Comparison of ENCODE assay signal across 1 cellular context in the genomic region with DNA sequence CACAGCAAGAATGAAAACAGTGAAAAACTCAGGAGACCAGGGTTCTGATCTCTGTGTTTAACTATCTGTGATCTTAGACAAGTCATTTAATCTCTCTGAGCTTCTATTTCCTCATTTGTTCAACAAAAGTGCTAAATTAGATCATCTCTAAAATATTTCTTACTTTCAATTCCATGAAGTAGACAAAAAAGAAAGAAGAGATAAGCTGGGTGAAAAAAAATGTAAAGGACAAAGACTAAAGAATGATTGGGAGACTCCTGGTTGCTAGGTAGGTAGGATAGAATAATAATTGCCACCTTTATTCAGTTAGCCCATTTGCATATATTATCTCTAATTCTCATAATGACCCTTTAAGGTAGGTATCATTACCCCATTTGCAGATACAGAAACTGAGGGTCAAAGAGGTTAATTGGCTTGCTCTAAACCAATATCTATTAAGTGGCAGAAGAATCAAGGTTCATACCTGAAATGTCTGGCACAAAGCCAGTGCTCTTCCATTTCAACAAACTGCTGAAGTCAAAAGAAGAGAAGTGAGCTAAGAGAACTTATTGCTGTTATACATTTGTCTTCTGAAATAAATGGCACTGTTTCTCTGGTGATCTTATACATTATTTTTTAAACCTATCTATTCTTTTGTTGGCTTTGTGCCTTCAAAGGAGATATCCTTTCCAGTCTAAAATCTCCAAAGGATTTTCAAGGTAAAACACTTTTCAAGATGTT.
TF ChIP-seq lines count a peak whose summit lies in the region.

No MANE protein-coding gene starts in this region.

TF ChIP-seq in HepG2, 621 proteins besides CTCF, POLR2A, EP300 and RAD21 (continued from another document and continues in another):
- TF ChIP-seq ZBTB43 (CRISPR knock-in tag; conservative IDR thresholded peaks at IDR 0.05) (0 out of 2 replicates have a peak, but pooled peaks have one; percentile 38), XRCC5 (optimal IDR thresholded peaks at IDR 0.05; ENCODE audit: low read length) (no peak), MAFG (CRISPR knock-in tag; IDR thresholded peaks at IDR 0.05) (no peak), SP1 (IDR thresholded peaks at IDR 0.05) (no peak), SP1 (CRISPR knock-in tag; IDR thresholded peaks at IDR 0.05) (no peak), NFE2L2 (IDR thresholded peaks at IDR 0.05; ENCODE audit: low read length) (no peak), ZBTB1 (CRISPR knock-in tag; IDR thresholded peaks at IDR 0.05; ENCODE audit: borderline replicate concordance) (no peak), RBFOX2 (IDR thresholded peaks at IDR 0.05; ENCODE audit: low read depth, low read length) (0 out of 2 replicates have a peak, but pooled peaks have one; percentile 8), ZNF468 (CRISPR knock-in tag; IDR thresholded peaks at IDR 0.05) (no peak), ARNT2 (CRISPR knock-in tag; IDR thresholded peaks at IDR 0.05; ENCODE audit: low read depth) (no peak), SMC3 (IDR thresholded peaks at IDR 0.05; ENCODE audit: low read length) (no peak), ZKSCAN8 (CRISPR knock-in tag; IDR thresholded peaks at IDR 0.05; ENCODE audit: borderline replicate concordance) (no peak), ETV6 (CRISPR knock-in tag; conservative IDR thresholded peaks at IDR 0.05) (no peak), REST (IDR thresholded peaks at IDR 0.05; ENCODE audit: borderline replicate concordance in 1 of 2, low read depth in 1 of 2, low read length in 2 of 2) (peak in 1 of 2 experiments; percentile 32; a peak in 1 of 4 replicates), TRIM24 (CRISPR knock-in tag; IDR thresholded peaks at IDR 0.05) (no peak), ZNF841 (CRISPR knock-in tag; IDR thresholded peaks at IDR 0.05; ENCODE audit: borderline replicate concordance) (no peak), GTF2F1 (IDR thresholded peaks at IDR 0.05; ENCODE audit: low read length) (no peak), ZNF292 (CRISPR knock-in tag; IDR thresholded peaks at IDR 0.05; ENCODE audit: borderline replicate concordance, low read depth) (no peak), SKI (IDR thresholded peaks at IDR 0.05; ENCODE audit: partially characterized antibody) (no peak), RCOR2 (CRISPR knock-in tag; IDR thresholded peaks at IDR 0.05) (0 out of 2 replicates have a peak, but pooled peaks have one; percentile 12), PTBP1 (IDR thresholded peaks at IDR 0.05; ENCODE audit: low read depth, low read length, poor library complexity, severe bottlenecking) (no peak), ZNF577 (CRISPR knock-in tag; IDR thresholded peaks at IDR 0.05; ENCODE audit: borderline replicate concordance, low read depth) (no peak), ZFP62 (CRISPR knock-in tag; IDR thresholded peaks at IDR 0.05) (no peak), ZNF761 (CRISPR knock-in tag; conservative IDR thresholded peaks at IDR 0.05) (peak; percentile 32; the same call in 1 of the 2 replicates), ZNF547 (CRISPR knock-in tag; IDR thresholded peaks at IDR 0.05) (no peak), RBM39 (IDR thresholded peaks at IDR 0.05; ENCODE audit: low read depth, low read length, poor library complexity, severe bottlenecking) (no peak), ZNF512 (CRISPR knock-in tag; IDR thresholded peaks at IDR 0.05) (no peak), ZNF557 (CRISPR knock-in tag; IDR thresholded peaks at IDR 0.05) (no peak), ZBTB20 (CRISPR knock-in tag; IDR thresholded peaks at IDR 0.05; ENCODE audit: borderline replicate concordance, low read depth) (no peak), MAZ (IDR thresholded peaks at IDR 0.05; ENCODE audit: borderline replicate concordance, low read depth, low read length) (no peak), MAZ (CRISPR knock-in tag; IDR thresholded peaks at IDR 0.05; ENCODE audit: low read depth) (no peak), RNF219 (CRISPR knock-in tag; IDR thresholded peaks at IDR 0.05) (no peak), MLLT10 (CRISPR knock-in tag; IDR thresholded peaks at IDR 0.05) (no peak), RELA (CRISPR knock-in tag; IDR thresholded peaks at IDR 0.05) (no peak), KAT8 (CRISPR knock-in tag; IDR thresholded peaks at IDR 0.05) (no peak), ARID3A (IDR thresholded peaks at IDR 0.05; ENCODE audit: low read depth, low read length) (peak; percentile 85), POLR2AphosphoS5 (IDR thresholded peaks at IDR 0.05; ENCODE audit: low read depth, low read length) (no peak)
- TF ChIP-seq, protein P1, sequence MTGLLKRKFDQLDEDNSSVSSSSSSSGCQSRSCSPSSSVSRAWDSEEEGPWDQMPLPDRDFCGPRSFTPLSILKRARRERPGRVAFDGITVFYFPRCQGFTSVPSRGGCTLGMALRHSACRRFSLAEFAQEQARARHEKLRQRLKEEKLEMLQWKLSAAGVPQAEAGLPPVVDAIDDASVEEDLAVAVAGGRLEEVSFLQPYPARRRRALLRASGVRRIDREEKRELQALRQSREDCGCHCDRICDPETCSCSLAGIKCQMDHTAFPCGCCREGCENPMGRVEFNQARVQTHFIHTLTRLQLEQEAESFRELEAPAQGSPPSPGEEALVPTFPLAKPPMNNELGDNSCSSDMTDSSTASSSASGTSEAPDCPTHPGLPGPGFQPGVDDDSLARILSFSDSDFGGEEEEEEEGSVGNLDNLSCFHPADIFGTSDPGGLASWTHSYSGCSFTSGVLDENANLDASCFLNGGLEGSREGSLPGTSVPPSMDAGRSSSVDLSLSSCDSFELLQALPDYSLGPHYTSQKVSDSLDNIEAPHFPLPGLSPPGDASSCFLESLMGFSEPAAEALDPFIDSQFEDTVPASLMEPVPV (CRISPR knock-in tag; IDR thresholded peaks at IDR 0.05), result no peak
- TF ChIP-seq, protein P2, sequence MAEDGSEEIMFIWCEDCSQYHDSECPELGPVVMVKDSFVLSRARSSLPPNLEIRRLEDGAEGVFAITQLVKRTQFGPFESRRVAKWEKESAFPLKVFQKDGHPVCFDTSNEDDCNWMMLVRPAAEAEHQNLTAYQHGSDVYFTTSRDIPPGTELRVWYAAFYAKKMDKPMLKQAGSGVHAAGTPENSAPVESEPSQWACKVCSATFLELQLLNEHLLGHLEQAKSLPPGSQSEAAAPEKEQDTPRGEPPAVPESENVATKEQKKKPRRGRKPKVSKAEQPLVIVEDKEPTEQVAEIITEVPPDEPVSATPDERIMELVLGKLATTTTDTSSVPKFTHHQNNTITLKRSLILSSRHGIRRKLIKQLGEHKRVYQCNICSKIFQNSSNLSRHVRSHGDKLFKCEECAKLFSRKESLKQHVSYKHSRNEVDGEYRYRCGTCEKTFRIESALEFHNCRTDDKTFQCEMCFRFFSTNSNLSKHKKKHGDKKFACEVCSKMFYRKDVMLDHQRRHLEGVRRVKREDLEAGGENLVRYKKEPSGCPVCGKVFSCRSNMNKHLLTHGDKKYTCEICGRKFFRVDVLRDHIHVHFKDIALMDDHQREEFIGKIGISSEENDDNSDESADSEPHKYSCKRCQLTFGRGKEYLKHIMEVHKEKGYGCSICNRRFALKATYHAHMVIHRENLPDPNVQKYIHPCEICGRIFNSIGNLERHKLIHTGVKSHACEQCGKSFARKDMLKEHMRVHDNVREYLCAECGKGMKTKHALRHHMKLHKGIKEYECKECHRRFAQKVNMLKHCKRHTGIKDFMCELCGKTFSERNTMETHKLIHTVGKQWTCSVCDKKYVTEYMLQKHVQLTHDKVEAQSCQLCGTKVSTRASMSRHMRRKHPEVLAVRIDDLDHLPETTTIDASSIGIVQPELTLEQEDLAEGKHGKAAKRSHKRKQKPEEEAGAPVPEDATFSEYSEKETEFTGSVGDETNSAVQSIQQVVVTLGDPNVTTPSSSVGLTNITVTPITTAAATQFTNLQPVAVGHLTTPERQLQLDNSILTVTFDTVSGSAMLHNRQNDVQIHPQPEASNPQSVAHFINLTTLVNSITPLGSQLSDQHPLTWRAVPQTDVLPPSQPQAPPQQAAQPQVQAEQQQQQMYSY (CRISPR knock-in tag; IDR thresholded peaks at IDR 0.05), result no peak
- TF ChIP-seq, protein P3, sequence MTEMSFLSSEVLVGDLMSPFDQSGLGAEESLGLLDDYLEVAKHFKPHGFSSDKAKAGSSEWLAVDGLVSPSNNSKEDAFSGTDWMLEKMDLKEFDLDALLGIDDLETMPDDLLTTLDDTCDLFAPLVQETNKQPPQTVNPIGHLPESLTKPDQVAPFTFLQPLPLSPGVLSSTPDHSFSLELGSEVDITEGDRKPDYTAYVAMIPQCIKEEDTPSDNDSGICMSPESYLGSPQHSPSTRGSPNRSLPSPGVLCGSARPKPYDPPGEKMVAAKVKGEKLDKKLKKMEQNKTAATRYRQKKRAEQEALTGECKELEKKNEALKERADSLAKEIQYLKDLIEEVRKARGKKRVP (CRISPR knock-in tag; IDR thresholded peaks at IDR 0.05), result no peak
- TF ChIP-seq, protein P4, sequence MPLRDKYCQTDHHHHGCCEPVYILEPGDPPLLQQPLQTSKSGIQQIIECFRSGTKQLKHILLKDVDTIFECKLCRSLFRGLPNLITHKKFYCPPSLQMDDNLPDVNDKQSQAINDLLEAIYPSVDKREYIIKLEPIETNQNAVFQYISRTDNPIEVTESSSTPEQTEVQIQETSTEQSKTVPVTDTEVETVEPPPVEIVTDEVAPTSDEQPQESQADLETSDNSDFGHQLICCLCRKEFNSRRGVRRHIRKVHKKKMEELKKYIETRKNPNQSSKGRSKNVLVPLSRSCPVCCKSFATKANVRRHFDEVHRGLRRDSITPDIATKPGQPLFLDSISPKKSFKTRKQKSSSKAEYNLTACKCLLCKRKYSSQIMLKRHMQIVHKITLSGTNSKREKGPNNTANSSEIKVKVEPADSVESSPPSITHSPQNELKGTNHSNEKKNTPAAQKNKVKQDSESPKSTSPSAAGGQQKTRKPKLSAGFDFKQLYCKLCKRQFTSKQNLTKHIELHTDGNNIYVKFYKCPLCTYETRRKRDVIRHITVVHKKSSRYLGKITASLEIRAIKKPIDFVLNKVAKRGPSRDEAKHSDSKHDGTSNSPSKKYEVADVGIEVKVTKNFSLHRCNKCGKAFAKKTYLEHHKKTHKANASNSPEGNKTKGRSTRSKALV (CRISPR knock-in tag; IDR thresholded peaks at IDR 0.05), result no peak
